ENCODE assay signal across 17 cellular contexts in genomic region chr3:15281817-15282216, GRCh38. TPM values are rescaled to one million over a fixed set of nuclear protein-coding genes. Genes with fewer than 3 reads are reported as not detected.
DNase-seq lines count a peak whose midpoint lies in the region; ATAC-seq, FAIRE-seq and TF ChIP-seq lines count a peak whose summit lies in the region.
"Had no signal": no experiment of that assay in that cellular context is flagged by ENCODE, and none has a peak within 500 bp of the region (broad histone marks: within the 10 kb centered on the region; RNA-seq: fewer than 3 reads in every experiment).

No MANE protein-coding gene starts in this region.

- ATAC-seq in HG02981 (IDR thresholded peaks at IDR 0.05; ENCODE audit: unreplicated experiment), result no peak
- ATAC-seq: A549 had no signal

- no peaks in the 10 kb centered on the region for H3K9me3 ChIP-seq in kidney (ENCODE audit: control insufficient read depth in 1 of 2, low read length in 2 of 2)
- H3K9me3 ChIP-seq: A549; BLaER1 treated with 17β-estradiol and CSF1 and Interleukin-3, amounts not matched to agents 10 nM and 100 nM; HAP-1; Peyer's patch had no signal

- no peaks in the 10 kb centered on the region for H3K27me3 ChIP-seq in dorsolateral prefrontal cortex
- H3K27me3 ChIP-seq: Peyer's patch had no signal

- in situ Hi-C loops in SK-MEL-5 (cut with HindIII; ENCODE audit: low pct_unique_long_range_greater_than_20kb, low sequenced_read_pairs), result no loop called here
- in situ Hi-C loops in ACHN (cut with HindIII; ENCODE audit: low pct_ligation_motif_present, low pct_unique_long_range_greater_than_20kb, low sequenced_read_pairs), result no loop called here

- no peaks in the 10 kb centered on the region for H3K36me3 ChIP-seq in kidney (ENCODE audit: control insufficient read depth in 1 of 2, insufficient read depth in 2 of 2, low read length in 2 of 2)
- H3K36me3 ChIP-seq: HAP-1, Peyer's patch had no signal

- intact Hi-C loops in dorsolateral prefrontal cortex (cut with DNase I), result no loop called here
- intact Hi-C loops in kidney (cut with DNase I), result no loop called here

- no peak overlapping the region for H3K9ac ChIP-seq in kidney (ENCODE audit: low read length in 2 of 2)
- H3K9ac ChIP-seq: BLaER1 treated with 17β-estradiol and CSF1 and Interleukin-3, amounts not matched to agents 10 nM and 100 nM had no signal

- FAIRE-seq in kidney (lab: Jason Lieb, UNC), result no peak
- FAIRE-seq: A549 had no signal

- DNase-seq in SK-MEL-5 (ENCODE audit: low read depth, low spot score) (peak; percentile 36), dorsolateral prefrontal cortex (peak in 1 of 10 donors; percentile 58), midbrain (lab: John Stamatoyannopoulos, UW) (peak; percentile 72), substantia nigra (lab: John Stamatoyannopoulos, UW) (peak in 25 of 49 donors; percentile 17 to 67 (median 37)), kidney (no peak), ACHN (no peak), NCI-H345 (lab: John Stamatoyannopoulos, UW) (no peak)
- DNase-seq: DND-41, MM.1S, NCI-H1092, NCI-H1436 treated with DMSO at 0.1 percent for 48 hours, NCI-H2081, Peyer's patch had no signal

- H3K4me1 ChIP-seq in kidney (ENCODE audit: control insufficient read depth in 1 of 2, insufficient read depth in 1 of 2, low read depth in 1 of 2, low read length in 2 of 2), result peaks cover 4 to 14% of the 10 kb centered on the region in 2 donors
- H3K4me1 ChIP-seq: A549, HAP-1 had no signal

- TF ChIP-seq CTCF in dorsolateral prefrontal cortex (IDR thresholded peaks at IDR 0.05 in 54 of 56, conservative IDR thresholded peaks at IDR 0.05 in 2 of 56; ENCODE audit: low read depth in 1 of 56, partially characterized antibody in 56 of 56), result no peak
- no peak for TF ChIP-seq CTCF in kidney (IDR thresholded peaks at IDR 0.05; ENCODE audit: borderline replicate concordance, extremely low read depth, insufficient read depth)

- peak overlapping the region in 3 of 59 donors; percentile 24 to 35 (median 30) for H3K4me3 ChIP-seq in dorsolateral prefrontal cortex
- no peak overlapping the region for H3K4me3 ChIP-seq in kidney (ENCODE audit: low read length in 2 of 2)
- H3K4me3 ChIP-seq: A549; BLaER1 treated with 17β-estradiol and CSF1 and Interleukin-3, amounts not matched to agents 10 nM and 100 nM; HAP-1; Peyer's patch had no signal

- H3K27ac ChIP-seq in dorsolateral prefrontal cortex (peak overlapping the region in 57 of 59 donors; percentile 15 to 93 (median 80)), substantia nigra (ENCODE audit: low read depth, low read length, poor library complexity, severe bottlenecking) (peak overlapping the region; percentile 82), kidney (ENCODE audit: low read depth in 2 of 2, low read length in 2 of 2) (no peak overlapping the region)
- H3K27ac ChIP-seq: A549; BLaER1 treated with 17β-estradiol and CSF1 and Interleukin-3, amounts not matched to agents 10 nM and 100 nM; Peyer's patch had no signal

RNA-seq across cellular contexts. Expression of gene SH3BP5, which starts 50.6 kb away (rescaled TPM):
- 48.2 and 49.3 TPM in 2 replicates for total RNA-seq in SK-MEL-5 (2014; rRNA removed; shearing (Covaris generic))
- polyA plus RNA-seq in SK-MEL-5 (2015; cell fraction: cytosol; rRNA removed), result 83.2 and 101 TPM in 2 replicates
- 57.7 and 70.2 TPM in 2 replicates for polyA plus RNA-seq in SK-MEL-5 (2015; cell fraction: nucleus; rRNA removed)
- 100 to 1,000 TPM in 1 of 120 experiments, 10 to 100 TPM in 119; 30.2 to 111 (median 66.8) TPM for total RNA-seq in dorsolateral prefrontal cortex
- 109 TPM for total RNA-seq in kidney
- 39.1 TPM for polyA plus RNA-seq in kidney (ENCODE audit: insufficient read depth, low read depth, low replicate concordance)

Comparison
In these comparisons a context has a peak if more than half of its experiments do, and no peak if none do; other contexts are left out.
1. DNase-seq: peak in SK-MEL-5 (single experiment), midbrain (single experiment) and substantia nigra (25 of 49); none in kidney (single experiment), ACHN (single experiment) and NCI-H345 (single experiment).
2. H3K27ac ChIP-seq: peak in dorsolateral prefrontal cortex (57 of 59) and substantia nigra (single experiment); none in kidney (0 of 2).